In the genomic region with DNA sequence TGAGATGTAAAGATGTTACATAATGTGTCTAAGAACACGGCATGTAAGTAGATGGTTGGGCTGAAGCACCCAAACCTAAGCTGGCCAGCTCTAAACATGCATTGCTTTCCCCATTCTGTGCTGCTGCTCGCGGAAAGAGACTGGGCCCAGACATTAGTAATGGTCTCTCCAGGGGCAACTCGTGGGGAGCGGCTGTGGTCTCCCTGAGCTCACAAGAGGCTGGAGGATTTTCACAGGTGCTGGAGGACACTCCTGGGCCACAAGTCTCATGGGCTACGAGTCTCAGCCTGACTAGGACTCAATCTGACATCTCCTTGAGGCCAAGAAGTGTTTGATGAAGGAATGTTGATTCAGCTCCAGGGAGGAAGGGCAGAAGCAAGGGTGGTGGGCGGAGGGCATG, we compare ENCODE assay signal across 28 cellular contexts.
"Had no signal": no experiment of that assay in that cellular context is flagged by ENCODE, and none has a peak within 500 bp of the region (broad histone marks: within the 10 kb centered on the region; RNA-seq: fewer than 3 reads in every experiment).

No MANE protein-coding gene starts in this region.

- H3K36me3 Mint-ChIP-seq: activated CD4-positive, alpha-beta memory T cell treated with anti-CD3 and anti-CD28 coated beads for 36 hours; activated CD8-positive, alpha-beta memory T cell treated with anti-CD3 and anti-CD28 coated beads, Interleukin-2, amount 10 ng/mL, durations not matched to agents 7 days and 5 days; activated naive CD4-positive, alpha-beta T cell treated with anti-CD3 and anti-CD28 coated beads, Interleukin-2, amount 50 U/mL, for 24 hours; activated naive CD8-positive, alpha-beta T cell treated with anti-CD3 and anti-CD28 coated beads for 36 hours had no signal

- H3K27me3 Mint-ChIP-seq: activated CD4-positive, alpha-beta T cell treated with anti-CD3 and anti-CD28 coated beads for 36 hours; activated naive CD4-positive, alpha-beta T cell treated with anti-CD3 and anti-CD28 coated beads, Interleukin-2, amount 50 U/mL, for 24 hours; activated naive CD8-positive, alpha-beta T cell treated with anti-CD3 and anti-CD28 coated beads for 36 hours; activated naive CD8-positive, alpha-beta T cell treated with anti-CD3 and anti-CD28 coated beads, Interleukin-2, amount 50 U/mL, for 24 hours had no signal

- H3K27ac Mint-ChIP-seq: activated CD4-positive, alpha-beta memory T cell treated with anti-CD3 and anti-CD28 coated beads for 36 hours; activated CD4-positive, alpha-beta T cell treated with anti-CD3 and anti-CD28 coated beads for 36 hours; activated CD4-positive, alpha-beta T cell treated with anti-CD3 and anti-CD28 coated beads, Interleukin-2, amount 10 ng/mL, durations not matched to agents 24 days and 14 days; activated CD8-positive, alpha-beta memory T cell treated with anti-CD3 and anti-CD28 coated beads, Interleukin-2, amount 10 ng/mL, durations not matched to agents 7 days and 5 days; activated CD8-positive, alpha-beta T cell treated with anti-CD3 and anti-CD28 coated beads, Interleukin-2, amount 10 ng/mL, durations not matched to agents 7 days and 5 days; activated naive CD4-positive, alpha-beta T cell treated with anti-CD3 and anti-CD28 coated beads for 36 hours; activated naive CD4-positive, alpha-beta T cell treated with anti-CD3 and anti-CD28 coated beads, Interleukin-2, amount 50 U/mL, for 24 hours; activated naive CD8-positive, alpha-beta T cell treated with anti-CD3 and anti-CD28 coated beads for 36 hours; activated naive CD8-positive, alpha-beta T cell treated with anti-CD3 and anti-CD28 coated beads, Interleukin-2, amount 50 U/mL, for 24 hours; activated T-helper 1 cell treated with anti-CD3 and anti-CD28 coated beads, Interleukin-12 subunit alpha, Interleukin-12 subunit beta, Interleukin-2, Interleukin-4 antibody, amounts not matched to agents 30 ng/mL and 10 ng/mL and 1 ng/mL, durations not matched to agents 14 hours and 24 hours and 36 hours; activated T-helper 2 cell treated with anti-CD3 and anti-CD28 coated beads, Interferon-gamma antibody, Interleukin-2, Interleukin-4, amounts not matched to agents 10 μg/mL and 5 μg/mL and 100 μg/mL, durations not matched to agents 14 hours and 24 hours and 36 hours; effector memory CD8-positive, alpha-beta T cell had no signal

- H3K9me3 Mint-ChIP-seq: activated CD4-positive, alpha-beta memory T cell treated with anti-CD3 and anti-CD28 coated beads for 36 hours; activated CD4-positive, alpha-beta T cell treated with anti-CD3 and anti-CD28 coated beads, Interleukin-2, amount 10 ng/mL, durations not matched to agents 24 days and 14 days; activated naive CD4-positive, alpha-beta T cell treated with anti-CD3 and anti-CD28 coated beads, Interleukin-2, amount 50 U/mL, for 24 hours; activated naive CD8-positive, alpha-beta T cell treated with anti-CD3 and anti-CD28 coated beads for 36 hours; activated naive CD8-positive, alpha-beta T cell treated with anti-CD3 and anti-CD28 coated beads, Interleukin-2, amount 50 U/mL, for 24 hours; activated T-helper 1 cell treated with anti-CD3 and anti-CD28 coated beads, Interleukin-12 subunit alpha, Interleukin-12 subunit beta, Interleukin-2, Interleukin-4 antibody, amounts not matched to agents 30 ng/mL and 10 ng/mL and 1 ng/mL, durations not matched to agents 14 hours and 24 hours and 36 hours; activated T-helper 2 cell treated with anti-CD3 and anti-CD28 coated beads, Interferon-gamma antibody, Interleukin-2, Interleukin-4, amounts not matched to agents 10 μg/mL and 5 μg/mL and 100 μg/mL, durations not matched to agents 14 hours and 24 hours and 36 hours; effector memory CD8-positive, alpha-beta T cell had no signal

- H3K4me3 Mint-ChIP-seq: activated CD4-positive, alpha-beta memory T cell treated with anti-CD3 and anti-CD28 coated beads for 36 hours; activated CD4-positive, alpha-beta T cell treated with anti-CD3 and anti-CD28 coated beads for 36 hours; activated CD4-positive, alpha-beta T cell treated with anti-CD3 and anti-CD28 coated beads, Interleukin-2, amount 10 ng/mL, durations not matched to agents 24 days and 14 days; activated CD8-positive, alpha-beta memory T cell treated with anti-CD3 and anti-CD28 coated beads, Interleukin-2, amount 10 ng/mL, durations not matched to agents 7 days and 5 days; activated CD8-positive, alpha-beta T cell treated with anti-CD3 and anti-CD28 coated beads, Interleukin-2, amount 10 ng/mL, durations not matched to agents 7 days and 5 days; activated naive CD4-positive, alpha-beta T cell treated with anti-CD3 and anti-CD28 coated beads for 36 hours; activated naive CD4-positive, alpha-beta T cell treated with anti-CD3 and anti-CD28 coated beads, Interleukin-2, amount 50 U/mL, for 24 hours; activated naive CD8-positive, alpha-beta T cell treated with anti-CD3 and anti-CD28 coated beads for 36 hours; activated naive CD8-positive, alpha-beta T cell treated with anti-CD3 and anti-CD28 coated beads, Interleukin-2, amount 50 U/mL, for 24 hours; activated T-helper 1 cell treated with anti-CD3 and anti-CD28 coated beads, Interleukin-12 subunit alpha, Interleukin-12 subunit beta, Interleukin-2, Interleukin-4 antibody, amounts not matched to agents 30 ng/mL and 10 ng/mL and 1 ng/mL, durations not matched to agents 14 hours and 24 hours and 36 hours; effector memory CD8-positive, alpha-beta T cell had no signal

- DNase-seq: activated CD4-positive, alpha-beta memory T cell treated with anti-CD3 and anti-CD28 coated beads for 36 hours; activated CD4-positive, alpha-beta T cell treated with anti-CD3 and anti-CD28 coated beads for 36 hours; activated CD4-positive, alpha-beta T cell treated with anti-CD3 and anti-CD28 coated beads, Interleukin-2, amount 10 ng/mL, durations not matched to agents 24 days and 14 days; activated CD4-positive, CD25-positive, alpha-beta regulatory T cell; activated CD4-positive, CD25-positive, alpha-beta regulatory T cell treated with anti-CD3 and anti-CD28 coated beads, Interleukin-2, amount 50 U/mL, for 72 hours; activated CD8-positive, alpha-beta memory T cell treated with anti-CD3 and anti-CD28 coated beads, Interleukin-2, amount 10 ng/mL, durations not matched to agents 7 days and 5 days; activated CD8-positive, alpha-beta memory T cell treated with anti-CD3 and anti-CD28 coated beads, Interleukin-2, amount 50 U/mL, for 4 hours; activated CD8-positive, alpha-beta T cell treated with anti-CD3 and anti-CD28 coated beads, Interleukin-2, amount 10 ng/mL, durations not matched to agents 7 days and 5 days; activated effector memory CD4-positive, alpha-beta T cell treated with anti-CD3 and anti-CD28 coated beads, Interleukin-2, amount 50 U/mL, for 16 hours; activated naive CD4-positive, alpha-beta T cell treated with anti-CD3 and anti-CD28 coated beads for 36 hours; activated naive CD8-positive, alpha-beta T cell treated with anti-CD3 and anti-CD28 coated beads for 36 hours; activated naive CD8-positive, alpha-beta T cell treated with anti-CD3 and anti-CD28 coated beads, Interleukin-2, amount 50 U/mL, for 24 hours; activated T-cell treated with anti-CD3 and anti-CD28 coated beads, Interleukin-2, amount 50 U/mL, for 1 hour; activated T-cell treated with anti-CD3 and anti-CD28 coated beads, Interleukin-2, amount 50 U/mL, for 48 hours; adrenal gland; amygdala; aorta; body of pancreas; central memory CD4-positive, alpha-beta T cell; dermis blood vessel endothelial cell; effector CD4-positive, alpha-beta T cell; effector memory CD8-positive, alpha-beta T cell; esophagus squamous epithelium; foreskin melanocyte; T-helper 2 cell had no signal

- H3K4me1 Mint-ChIP-seq: activated CD4-positive, alpha-beta T cell treated with anti-CD3 and anti-CD28 coated beads for 36 hours; activated CD4-positive, alpha-beta T cell treated with anti-CD3 and anti-CD28 coated beads, Interleukin-2, amount 10 ng/mL, durations not matched to agents 24 days and 14 days; activated CD8-positive, alpha-beta memory T cell treated with anti-CD3 and anti-CD28 coated beads, Interleukin-2, amount 10 ng/mL, durations not matched to agents 7 days and 5 days; activated naive CD4-positive, alpha-beta T cell treated with anti-CD3 and anti-CD28 coated beads, Interleukin-2, amount 50 U/mL, for 24 hours; activated naive CD8-positive, alpha-beta T cell treated with anti-CD3 and anti-CD28 coated beads, Interleukin-2, amount 50 U/mL, for 24 hours had no signal
